ENCODE assay signal across 8 cellular contexts in genomic region chr10:30392564-30392990, GRCh38. TPM values are rescaled to one million over a fixed set of nuclear protein-coding genes. Genes with fewer than 3 reads are reported as not detected.
A peak's percentile ranks its signal among the peaks of the same experiment; 100 is the strongest.
DNase-seq lines count a peak whose midpoint lies in the region; ATAC-seq lines count a peak whose summit lies in the region.

No MANE protein-coding gene starts in this region.

- intact Hi-C loops in left colon (cut with DNase I, micrococcal nuclease) = loop anchor here in 1 of 2 donors (5.0 kb wide), 1 partner anchor 200 kb away; no protein-coding TSS in a partner anchor

- ATAC-seq in HG02870 (IDR thresholded peaks at IDR 0.05; ENCODE audit: unreplicated experiment) (peak; percentile 86), left colon (peak; percentile 100)
- ATAC-seq in activated CD4-positive, CD25-positive, alpha-beta regulatory T cell treated with anti-CD3 and anti-CD28 coated beads, Interleukin-2, amount 50 U/mL, for 24 hours = peak; percentile 96 to 99

- DNase-seq in NCI-H1417 (lab: John Stamatoyannopoulos, UW) (peak; percentile 42 to 65 (median 43)), NCI-H1417 treated with DMSO at 0.1 percent for 48 hours (lab: John Stamatoyannopoulos, UW) (no peak), NCI-H2196 (lab: John Stamatoyannopoulos, UW; ENCODE audit: unreplicated experiment) (peak; percentile 37), left colon (peak; percentile 74 to 84)
- DNase-seq in central memory CD4-positive, alpha-beta T cell = peak; percentile 56
- peak; percentile 74 for DNase-seq in stimulated activated CD4-positive, alpha-beta T cell treated with anti-CD3 and anti-CD28 coated beads, Interleukin-1b, Interleukin-23, amount 100 ng/mL, for 48 hours

RNA-seq across cellular contexts. Expression of gene MAP3K8, which starts 41.4 kb away (rescaled TPM):
- total RNA-seq in left colon = 10 to 100 TPM; 11.6 to 14.0 TPM

RNA-seq across cellular contexts. Expression of gene MTPAP, which starts 43.5 kb away (rescaled TPM):
- total RNA-seq in left colon = 10 to 100 TPM; 22.7 to 28.5 TPM
